Comparison of ENCODE assay signal across 9 cellular contexts in the genomic region with DNA sequence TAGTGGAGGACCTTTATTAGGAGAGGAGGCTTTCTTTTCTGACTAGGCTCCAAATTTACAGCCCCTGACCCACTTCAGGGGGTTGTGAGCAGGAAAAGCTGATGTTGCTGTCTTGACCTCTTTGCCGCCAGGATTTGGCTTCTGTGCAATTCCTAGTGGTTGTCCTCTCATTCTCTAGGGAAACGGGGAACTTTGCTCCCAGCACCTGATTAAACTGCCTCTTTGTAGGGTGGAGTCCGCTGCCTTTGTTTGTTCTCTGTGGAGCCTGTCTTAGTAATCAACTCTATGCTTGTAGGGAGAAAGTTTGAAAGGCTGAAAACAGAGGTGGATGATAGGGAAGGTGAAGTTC. TPM values are rescaled to one million over a fixed set of nuclear protein-coding genes. Genes with fewer than 3 reads are reported as not detected.
DNase-seq lines count a peak whose midpoint lies in the region; ATAC-seq and TF ChIP-seq lines count a peak whose summit lies in the region.
"Had no signal": no experiment of that assay in that cellular context is flagged by ENCODE, and none has a peak within 500 bp of the region (broad histone marks: within the 10 kb centered on the region; RNA-seq: fewer than 3 reads in every experiment).

No MANE protein-coding gene starts in this region.

- no peak for DNase-seq in HFFc6
- DNase-seq in mammary epithelial cell: peak; percentile 56
- DNase-seq in left kidney (ENCODE audit: low read depth, low spot score): peak; percentile 55
- DNase-seq in spleen: no peak
- DNase-seq in MV-4-11 (lab: John Stamatoyannopoulos, UW): no peak
- DNase-seq in NCI-H1417 treated with DMSO at 0.1 percent for 48 hours (lab: John Stamatoyannopoulos, UW): no peak
- no peak for DNase-seq in natural killer cell
- DNase-seq in activated T-helper 2 cell treated with anti-CD3 and anti-CD28 coated beads, Interferon-gamma antibody, Interleukin-2, Interleukin-4, amounts not matched to agents 10 μg/mL and 5 μg/mL and 100 μg/mL, durations not matched to agents 14 hours and 24 hours and 36 hours (ENCODE audit: low spot score): no peak
- DNase-seq: SHP77 treated with DMSO at 0.1 percent for 48 hours had no signal

- CTCF ChIA-PET in mammary epithelial cell (lab: Charles Lee; ENCODE audit: low non-redundant PET): interaction anchor here (0.6 kb wide), 1 partner anchor 139 kb away, joined by 4 read pairs; no protein-coding TSS in a partner anchor

- peaks cover 13% of the 10 kb centered on the region for H3K36me3 Mint-ChIP-seq in HFFc6 (ENCODE audit: low read depth)
- no peaks in the 10 kb centered on the region for H3K36me3 Mint-ChIP-seq in natural killer cell
- H3K36me3 Mint-ChIP-seq in activated T-helper 2 cell treated with anti-CD3 and anti-CD28 coated beads, Interferon-gamma antibody, Interleukin-2, Interleukin-4, amounts not matched to agents 10 μg/mL and 5 μg/mL and 100 μg/mL, durations not matched to agents 14 hours and 24 hours and 36 hours (ENCODE audit: low read depth): no peaks in the 10 kb centered on the region

- in situ Hi-C loops in mammary epithelial cell (cut with MboI; ENCODE audit: low sequenced_read_pairs in 2 of 2): no loop called here

- H3K36me3 ChIP-seq in mammary epithelial cell (ENCODE audit: insufficient read depth, low read length): peaks cover 3% of the 10 kb centered on the region
- H3K36me3 ChIP-seq in spleen: no peaks in the 10 kb centered on the region

- H3K27ac Mint-ChIP-seq in HFFc6 (peak overlapping the region; percentile 96), natural killer cell (no peak overlapping the region)
- H3K27ac Mint-ChIP-seq in activated T-helper 2 cell treated with anti-CD3 and anti-CD28 coated beads, Interferon-gamma antibody, Interleukin-2, Interleukin-4, amounts not matched to agents 10 μg/mL and 5 μg/mL and 100 μg/mL, durations not matched to agents 14 hours and 24 hours and 36 hours: no peak overlapping the region

- 32% methylated on average over 3 of the region's 3 CpGs for WGBS in mammary epithelial cell (ENCODE audit: low coverage, missing lambda C conversion rate)
- 57 to 74% (median 66%) methylated on average over 3 of the region's 3 CpGs for WGBS in spleen, 5 donors

- H3K4me3 Mint-ChIP-seq in HFFc6 (peak overlapping the region; percentile 77), natural killer cell (no peak overlapping the region)
- H3K4me3 Mint-ChIP-seq in activated T-helper 2 cell treated with anti-CD3 and anti-CD28 coated beads, Interferon-gamma antibody, Interleukin-2, Interleukin-4, amounts not matched to agents 10 μg/mL and 5 μg/mL and 100 μg/mL, durations not matched to agents 14 hours and 24 hours and 36 hours (ENCODE audit: low read depth): no peak overlapping the region

- H3K4me1 ChIP-seq in mammary epithelial cell (ENCODE audit: insufficient read depth, low read length) (peaks cover 78% of the 10 kb centered on the region), spleen (peaks cover 54 to 100% (median 87%) of the 10 kb centered on the region in 6 donors)

- intact Hi-C loops in mammary epithelial cell (cut with micrococcal nuclease): loop anchor here (1.0 kb wide), 2 partner anchors 17 to 21 kb away; a partner anchor contains a TSS
- intact Hi-C loops in spleen (cut with DNase I; ENCODE audit: low total_unique reads): no loop called here
- intact Hi-C loops in natural killer cell (cut with micrococcal nuclease): no loop called here
- intact Hi-C loops in activated T-helper 2 cell treated with anti-CD3 and anti-CD28 coated beads, Interferon-gamma antibody, Interleukin-2, Interleukin-4, amounts not matched to agents 10 μg/mL and 5 μg/mL and 100 μg/mL, durations not matched to agents 14 hours and 24 hours and 36 hours (cut with micrococcal nuclease): no loop called here

- H3K27me3 ChIP-seq in mammary epithelial cell (ENCODE audit: insufficient read depth, low read length): no peaks in the 10 kb centered on the region
- H3K27me3 ChIP-seq in spleen (replicated peaks in 1 of 7): no peaks in the 10 kb centered on the region

- dilution Hi-C loops in mammary epithelial cell (cut with HindIII; ENCODE audit: low sequenced_read_pairs): no loop called here

- peaks cover 82% of the 10 kb centered on the region for H3K4me1 Mint-ChIP-seq in HFFc6 (ENCODE audit: low read depth)
- no peaks in the 10 kb centered on the region for H3K4me1 Mint-ChIP-seq in natural killer cell
- H3K4me1 Mint-ChIP-seq in activated T-helper 2 cell treated with anti-CD3 and anti-CD28 coated beads, Interferon-gamma antibody, Interleukin-2, Interleukin-4, amounts not matched to agents 10 μg/mL and 5 μg/mL and 100 μg/mL, durations not matched to agents 14 hours and 24 hours and 36 hours (ENCODE audit: low read depth): peaks cover 11% of the 10 kb centered on the region

- H3K79me2 ChIP-seq in mammary epithelial cell (ENCODE audit: insufficient read depth, low read length): peaks cover 99% of the 10 kb centered on the region

- H3K27ac ChIP-seq in mammary epithelial cell (ENCODE audit: insufficient read depth, low read depth, low read length): peak overlapping the region; percentile 89
- H3K27ac ChIP-seq in spleen: peak overlapping the region; percentile 11 to 90 (median 78)

- no peak for ATAC-seq in natural killer cell

- peaks cover 3% of the 10 kb centered on the region for H4K20me1 ChIP-seq in mammary epithelial cell (ENCODE audit: insufficient read depth, low read length)

- H3K4me3 ChIP-seq in mammary epithelial cell (replicated peaks in 1 of 3; ENCODE audit: insufficient read depth in 1 of 3, low read depth in 2 of 3, low read length in 3 of 3) (peak overlapping the region in 2 of 3 experiments; percentile 9 to 13), spleen (no peak overlapping the region)

- no peaks in the 10 kb centered on the region for H3K9me3 ChIP-seq in mammary epithelial cell (replicated peaks; ENCODE audit: insufficient read depth, low read length)
- no peaks in the 10 kb centered on the region for H3K9me3 ChIP-seq in spleen

- H3K9me3 Mint-ChIP-seq in HFFc6 (no peaks in the 10 kb centered on the region), natural killer cell (no peaks in the 10 kb centered on the region)
- H3K9me3 Mint-ChIP-seq in activated T-helper 2 cell treated with anti-CD3 and anti-CD28 coated beads, Interferon-gamma antibody, Interleukin-2, Interleukin-4, amounts not matched to agents 10 μg/mL and 5 μg/mL and 100 μg/mL, durations not matched to agents 14 hours and 24 hours and 36 hours: no peaks in the 10 kb centered on the region

- H3K27me3 Mint-ChIP-seq in HFFc6 (ENCODE audit: insufficient read depth) (no peaks in the 10 kb centered on the region; the same call in 1 of the 2 replicates), natural killer cell (ENCODE audit: low read depth in 2 of 2) (no peaks in the 10 kb centered on the region)
- H3K27me3 Mint-ChIP-seq in activated T-helper 2 cell treated with anti-CD3 and anti-CD28 coated beads, Interferon-gamma antibody, Interleukin-2, Interleukin-4, amounts not matched to agents 10 μg/mL and 5 μg/mL and 100 μg/mL, durations not matched to agents 14 hours and 24 hours and 36 hours (ENCODE audit: low read depth): no peaks in the 10 kb centered on the region

- TF ChIP-seq CTCF in HFFc6 (IDR thresholded peaks at IDR 0.05) (no peak), mammary epithelial cell (conservative IDR thresholded peaks at IDR 0.05 in 1 of 2, IDR thresholded peaks at IDR 0.05 in 1 of 2; ENCODE audit: extremely low read depth in 1 of 2, insufficient read depth in 1 of 2, low read depth in 1 of 2, low read length in 2 of 2) (no peak), spleen (IDR thresholded peaks at IDR 0.05 in 8 of 11, conservative IDR thresholded peaks at IDR 0.05 in 3 of 11) (no peak), natural killer cell (IDR thresholded peaks at IDR 0.05) (no peak)

- peak overlapping the region; percentile 79 for H3K4me2 ChIP-seq in mammary epithelial cell (ENCODE audit: insufficient read depth, low read depth, low read length)

- TF ChIP-seq POLR2A in spleen (IDR thresholded peaks at IDR 0.05): no peak

- BruUV-seq in mammary epithelial cell (replicated peaks; lab: Mats Ljungman, UMichigan): no TSS peak

- no peak overlapping the region for H2AFZ ChIP-seq in mammary epithelial cell (ENCODE audit: low read depth, low read length)

- H3K9ac ChIP-seq in mammary epithelial cell (ENCODE audit: insufficient read depth, low read length): peak overlapping the region; percentile 37

RNA-seq across cellular contexts. Expression of a gene that starts 16.3 kb away (rescaled TPM):
- total RNA-seq in HFFc6 (2021; fragmentation: NEBNext Ultra II Directional; extraction: Animal tissue kit (Norgen Biotek cat#: 25700)): 100 to 1,000 TPM; 131 to 153 (median 147) TPM
- total RNA-seq in mammary epithelial cell (100 to 1,000 TPM; 164 to 212 TPM), spleen (100 to 1,000 TPM in 6 of 7 donors, 10 to 100 TPM in 1; 89.4 to 227 (median 130) TPM), natural killer cell (10 to 100 TPM; 17.1 to 17.7 (median 17.3) TPM)
- polyA plus RNA-seq in mammary epithelial cell (119 TPM), spleen (10 to 100 TPM; 12.0 to 24.6 (median 13.0) TPM)
- 412 TPM for polyA minus RNA-seq in mammary epithelial cell
- total RNA-seq in activated T-helper 2 cell treated with anti-CD3 and anti-CD28 coated beads, Interferon-gamma antibody, Interleukin-2, Interleukin-4, amounts not matched to agents 10 μg/mL and 5 μg/mL and 100 μg/mL, durations not matched to agents 14 hours and 24 hours and 36 hours: 6.2 and 7.5 TPM in 2 replicates

RNA-seq across cellular contexts. Expression of a gene that starts 26.3 kb away (rescaled TPM):
- not detected for total RNA-seq in HFFc6 (2021; fragmentation: NEBNext Ultra II Directional; extraction: Animal tissue kit (Norgen Biotek cat#: 25700))
- not detected for total RNA-seq in mammary epithelial cell
- not detected for polyA plus RNA-seq in mammary epithelial cell
- not detected for polyA minus RNA-seq in mammary epithelial cell
- not detected for total RNA-seq in spleen
- polyA plus RNA-seq in spleen: not detected
- total RNA-seq in natural killer cell: not detected
- total RNA-seq in activated T-helper 2 cell treated with anti-CD3 and anti-CD28 coated beads, Interferon-gamma antibody, Interleukin-2, Interleukin-4, amounts not matched to agents 10 μg/mL and 5 μg/mL and 100 μg/mL, durations not matched to agents 14 hours and 24 hours and 36 hours: not detected in 2 replicates

RNA-seq across cellular contexts. Expression of a gene that starts 36.7 kb away (rescaled TPM):
- 100 to 1,000 TPM; 128 to 186 (median 140) TPM for total RNA-seq in HFFc6 (2021; fragmentation: NEBNext Ultra II Directional; extraction: Animal tissue kit (Norgen Biotek cat#: 25700))
- total RNA-seq in mammary epithelial cell (100 to 1,000 TPM in 1 of 2 donors, 10 to 100 TPM in 1; 63.5 to 115 TPM), spleen (100 to 1,000 TPM in 4 of 7 donors, 10 to 100 TPM in 3; 79.1 to 119 (median 104) TPM), natural killer cell (10 to 100 TPM; 55.3 to 83.3 (median 61.0) TPM)
- polyA plus RNA-seq in mammary epithelial cell (98.4 TPM), spleen (100 to 1,000 TPM; 175 to 247 (median 245) TPM)
- 3.5 TPM for polyA minus RNA-seq in mammary epithelial cell
- total RNA-seq in activated T-helper 2 cell treated with anti-CD3 and anti-CD28 coated beads, Interferon-gamma antibody, Interleukin-2, Interleukin-4, amounts not matched to agents 10 μg/mL and 5 μg/mL and 100 μg/mL, durations not matched to agents 14 hours and 24 hours and 36 hours: 179 and 183 TPM in 2 replicates

Comparison
In these comparisons a context has a peak if more than half of its experiments do, and no peak if none do; other contexts are left out.
1. DNase-seq: peak in mammary epithelial cell (single experiment) and left kidney (single experiment); none in HFFc6 (single experiment), spleen (single experiment), MV-4-11 (single experiment), NCI-H1417 treated with DMSO at 0.1 percent for 48 hours (single experiment), natural killer cell (single experiment) and activated T-helper 2 cell treated with anti-CD3 and anti-CD28 coated beads, Interferon-gamma antibody, Interleukin-2, Interleukin-4, amounts not matched to agents 10 μg/mL and 5 μg/mL and 100 μg/mL, durations not matched to agents 14 hours and 24 hours and 36 hours (single experiment).
2. H3K4me3 ChIP-seq: peak in mammary epithelial cell (2 of 3); none in spleen (0 of 8).
3. RNA of a gene that starts 16.3 kb away (total RNA-seq): 164 to 212 TPM in mammary epithelial cell, 131 to 153 TPM in HFFc6 and 89.4 to 227 TPM in spleen; 17.1 to 17.7 TPM in natural killer cell and 6.2 to 7.5 TPM in activated T-helper 2 cell treated with anti-CD3 and anti-CD28 coated beads, Interferon-gamma antibody, Interleukin-2, Interleukin-4, amounts not matched to agents 10 μg/mL and 5 μg/mL and 100 μg/mL, durations not matched to agents 14 hours and 24 hours and 36 hours; every median in the first group is over 4 times any median in the second.